Comparison of ENCODE assay signal across 11 cellular contexts in the genomic region with DNA sequence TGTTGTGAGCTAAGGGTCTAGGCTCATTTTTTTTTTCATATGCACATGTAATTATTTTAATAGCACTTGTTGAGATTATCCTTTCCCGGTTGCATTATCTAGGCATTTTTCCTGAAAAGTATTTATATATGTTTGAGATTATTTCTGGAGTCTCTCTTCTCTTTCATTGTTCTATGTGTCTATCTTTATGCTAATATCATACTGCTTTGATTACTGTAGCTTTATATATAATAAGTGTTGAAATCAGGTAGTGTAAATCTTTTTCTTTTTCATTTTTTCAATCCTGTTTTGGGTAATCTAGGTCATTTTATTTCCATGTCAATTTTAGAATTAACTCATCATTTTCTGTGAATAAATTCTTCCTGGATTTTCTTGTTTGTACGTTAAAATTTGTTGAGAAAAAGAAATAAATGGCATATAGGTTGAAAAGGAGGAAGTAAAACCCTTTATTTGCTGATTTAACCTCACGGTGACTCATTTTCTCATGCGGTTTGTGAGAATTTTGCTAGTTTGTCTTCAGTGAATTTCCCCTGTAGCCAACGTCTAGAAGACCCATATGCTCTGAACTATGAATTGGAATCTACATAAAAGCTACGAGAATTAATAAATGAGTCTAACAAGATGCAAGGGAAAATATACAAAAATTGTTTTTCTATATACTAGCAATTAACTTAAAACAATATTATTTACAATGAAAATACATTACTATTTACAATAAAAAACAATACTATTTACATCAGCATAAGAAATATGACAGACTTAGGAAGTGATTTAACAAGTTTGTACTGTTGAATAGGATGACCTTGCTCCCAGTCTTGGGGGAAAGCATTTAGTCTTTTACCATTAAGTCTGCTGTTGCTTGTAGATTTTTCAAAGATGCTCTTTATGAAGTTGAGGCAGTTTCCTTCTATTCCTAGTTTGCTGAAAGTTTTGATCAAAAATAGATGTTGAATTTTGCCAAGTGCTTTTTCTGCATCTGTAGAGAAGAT. TPM values are rescaled to one million over a fixed set of nuclear protein-coding genes. Genes with fewer than 3 reads are reported as not detected.
DNase-seq lines count a peak whose midpoint lies in the region; ATAC-seq and TF ChIP-seq lines count a peak whose summit lies in the region.
"Had no signal": no experiment of that assay in that cellular context is flagged by ENCODE, and none has a peak within 500 bp of the region (broad histone marks: within the 10 kb centered on the region; RNA-seq: fewer than 3 reads in every experiment).

No MANE protein-coding gene starts in this region.

- no peak overlapping the region for H3K27ac Mint-ChIP-seq in activated naive CD8-positive, alpha-beta T cell treated with anti-CD3 and anti-CD28 coated beads, Interleukin-2, amount 50 U/mL, for 24 hours
- H3K27ac Mint-ChIP-seq: activated naive CD4-positive, alpha-beta T cell treated with anti-CD3 and anti-CD28 coated beads, Interleukin-2, amount 50 U/mL, for 24 hours; CD4-positive, alpha-beta T cell had no signal

- 80% methylated on average over 6 of the region's 6 CpGs for WGBS in prostate gland

- H3K36me3 Mint-ChIP-seq in activated naive CD8-positive, alpha-beta T cell treated with anti-CD3 and anti-CD28 coated beads, Interleukin-2, amount 50 U/mL, for 24 hours (ENCODE audit: low read depth): peaks cover 3% of the 10 kb centered on the region

- intact Hi-C loops in prostate gland (cut with DNase I): no loop called here

- H3K4me3 ChIP-seq in prostate gland: no peak overlapping the region
- H3K4me3 ChIP-seq: SJSA1 had no signal

- H3K9me3 Mint-ChIP-seq in activated naive CD8-positive, alpha-beta T cell treated with anti-CD3 and anti-CD28 coated beads, Interleukin-2, amount 50 U/mL, for 24 hours: peaks cover 16% of the 10 kb centered on the region

- H3K36me3 ChIP-seq in prostate gland: no peaks in the 10 kb centered on the region
- H3K36me3 ChIP-seq: SJSA1 had no signal

- peak; percentile 14 for DNase-seq in GDM1 (lab: John Stamatoyannopoulos, UW)
- DNase-seq in OCI-M1 (lab: John Stamatoyannopoulos, UW): peak; percentile 64
- no peak for DNase-seq in NCI-H526 treated with DMSO at 0.1 percent for 48 hours (lab: John Stamatoyannopoulos, UW)
- no peak for DNase-seq in activated naive CD8-positive, alpha-beta T cell treated with anti-CD3 and anti-CD28 coated beads, Interleukin-2, amount 50 U/mL, for 24 hours
- DNase-seq in prostate gland (ENCODE audit: low spot score): no peak
- DNase-seq in NCI-H2029 (lab: John Stamatoyannopoulos, UW): no peak
- DNase-seq: CD4-positive, alpha-beta T cell had no signal

- no peak overlapping the region for H3K4me3 Mint-ChIP-seq in activated naive CD8-positive, alpha-beta T cell treated with anti-CD3 and anti-CD28 coated beads, Interleukin-2, amount 50 U/mL, for 24 hours
- H3K4me3 Mint-ChIP-seq: activated naive CD4-positive, alpha-beta T cell treated with anti-CD3 and anti-CD28 coated beads, Interleukin-2, amount 50 U/mL, for 24 hours; CD4-positive, alpha-beta T cell had no signal

- no peak for TF ChIP-seq POLR2A in prostate gland (IDR thresholded peaks at IDR 0.05)

- no peaks in the 10 kb centered on the region for H3K4me1 ChIP-seq in prostate gland (replicated peaks)
- H3K4me1 ChIP-seq: SJSA1 had no signal

- H3K27me3 ChIP-seq in prostate gland (replicated peaks; ENCODE audit: insufficient read depth): no peaks in the 10 kb centered on the region
- H3K27me3 ChIP-seq: SJSA1 had no signal

- no peak for TF ChIP-seq CTCF in prostate gland (IDR thresholded peaks at IDR 0.05)

- H3K27me3 Mint-ChIP-seq in activated naive CD8-positive, alpha-beta T cell treated with anti-CD3 and anti-CD28 coated beads, Interleukin-2, amount 50 U/mL, for 24 hours: peaks cover 13% of the 10 kb centered on the region

- H3K27ac ChIP-seq in prostate gland: no peak overlapping the region
- H3K27ac ChIP-seq: SJSA1 had no signal

- ATAC-seq in GM19455 (IDR thresholded peaks at IDR 0.05; ENCODE audit: unreplicated experiment) (peak; percentile 88), HG03097 (IDR thresholded peaks at IDR 0.05; ENCODE audit: low FRiP score, unreplicated experiment) (peak; percentile 87)
- ATAC-seq in activated naive CD8-positive, alpha-beta T cell treated with anti-CD3 and anti-CD28 coated beads, Interleukin-2, amount 50 U/mL, for 24 hours: no peak

- peaks cover 10% of the 10 kb centered on the region for H3K4me1 Mint-ChIP-seq in activated naive CD8-positive, alpha-beta T cell treated with anti-CD3 and anti-CD28 coated beads, Interleukin-2, amount 50 U/mL, for 24 hours

- H3K9me3 ChIP-seq in prostate gland: no peaks in the 10 kb centered on the region
- H3K9me3 ChIP-seq: SJSA1 had no signal

RNA-seq across cellular contexts. Expression of a gene that starts 54.7 kb away (rescaled TPM):
- 1 to 10 TPM; 1.5 to 7.6 TPM for total RNA-seq in prostate gland
- total RNA-seq: CD4-positive, alpha-beta T cell had no signal

Comparison
In these comparisons a context has a peak if more than half of its experiments do, and no peak if none do; other contexts are left out.
1. DNase-seq: peak in GDM1 (single experiment) and OCI-M1 (single experiment); none in NCI-H526 treated with DMSO at 0.1 percent for 48 hours (single experiment), activated naive CD8-positive, alpha-beta T cell treated with anti-CD3 and anti-CD28 coated beads, Interleukin-2, amount 50 U/mL, for 24 hours (single experiment), prostate gland (single experiment) and NCI-H2029 (single experiment).